Comparison of ENCODE assay signal across 1 cellular context in the genomic region with DNA sequence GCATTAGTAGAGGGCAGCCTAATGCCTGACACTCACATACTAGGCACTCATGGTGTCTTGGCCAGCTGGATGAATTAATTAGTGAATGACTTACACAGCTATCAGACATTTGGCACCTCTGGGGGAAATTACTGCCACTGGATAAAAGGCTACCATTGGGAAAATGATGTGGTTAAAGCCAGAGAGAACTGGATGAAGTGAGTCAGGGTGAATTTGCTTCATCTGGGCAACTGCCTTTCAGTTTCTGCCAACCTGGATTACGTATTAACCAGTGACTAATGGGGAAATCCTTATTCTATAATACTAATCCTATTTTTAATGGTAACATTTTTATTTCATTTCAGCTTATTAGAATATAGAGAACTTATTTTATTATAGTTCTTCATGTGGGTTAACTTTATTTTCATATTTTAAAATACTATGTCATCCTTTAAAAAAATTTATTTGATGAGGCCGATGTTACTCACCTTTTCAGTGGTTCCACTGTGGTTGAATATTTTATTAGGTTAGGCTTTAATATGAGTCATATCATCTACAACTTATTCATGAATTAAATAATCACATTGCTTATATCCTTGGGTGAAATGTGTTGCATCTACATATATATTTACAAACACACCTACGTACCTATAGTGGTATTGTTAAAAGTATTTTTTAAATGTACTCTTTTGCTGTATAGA.
TF ChIP-seq lines count a peak whose summit lies in the region.

No MANE protein-coding gene starts in this region.

TF ChIP-seq in HCT116, 20 proteins besides CTCF, POLR2A, EP300 and RAD21 (continued from another document):
- TF ChIP-seq, protein P1, sequence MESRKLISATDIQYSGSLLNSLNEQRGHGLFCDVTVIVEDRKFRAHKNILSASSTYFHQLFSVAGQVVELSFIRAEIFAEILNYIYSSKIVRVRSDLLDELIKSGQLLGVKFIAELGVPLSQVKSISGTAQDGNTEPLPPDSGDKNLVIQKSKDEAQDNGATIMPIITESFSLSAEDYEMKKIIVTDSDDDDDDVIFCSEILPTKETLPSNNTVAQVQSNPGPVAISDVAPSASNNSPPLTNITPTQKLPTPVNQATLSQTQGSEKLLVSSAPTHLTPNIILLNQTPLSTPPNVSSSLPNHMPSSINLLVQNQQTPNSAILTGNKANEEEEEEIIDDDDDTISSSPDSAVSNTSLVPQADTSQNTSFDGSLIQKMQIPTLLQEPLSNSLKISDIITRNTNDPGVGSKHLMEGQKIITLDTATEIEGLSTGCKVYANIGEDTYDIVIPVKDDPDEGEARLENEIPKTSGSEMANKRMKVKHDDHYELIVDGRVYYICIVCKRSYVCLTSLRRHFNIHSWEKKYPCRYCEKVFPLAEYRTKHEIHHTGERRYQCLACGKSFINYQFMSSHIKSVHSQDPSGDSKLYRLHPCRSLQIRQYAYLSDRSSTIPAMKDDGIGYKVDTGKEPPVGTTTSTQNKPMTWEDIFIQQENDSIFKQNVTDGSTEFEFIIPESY (IDR thresholded peaks at IDR 0.05; ENCODE audit: extremely low read depth, insufficient replicate concordance, low read length) = peak; percentile 79
- TF ChIP-seq, protein P2, sequence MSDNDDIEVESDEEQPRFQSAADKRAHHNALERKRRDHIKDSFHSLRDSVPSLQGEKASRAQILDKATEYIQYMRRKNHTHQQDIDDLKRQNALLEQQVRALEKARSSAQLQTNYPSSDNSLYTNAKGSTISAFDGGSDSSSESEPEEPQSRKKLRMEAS (IDR thresholded peaks at IDR 0.05) = peak; percentile 77
- TF ChIP-seq ZNF274 (IDR thresholded peaks at IDR 0.05; ENCODE audit: low read depth, low read length) (no peak), YY1 (IDR thresholded peaks at IDR 0.05; ENCODE audit: extremely low read depth, insufficient replicate concordance, low read depth, low read length) (peak; percentile 24), SIN3A (IDR thresholded peaks at IDR 0.05; ENCODE audit: low read depth) (peak; percentile 94), POLR2AphosphoS5 (IDR thresholded peaks at IDR 0.05; ENCODE audit: low read depth, low read length) (peak; percentile 81), EZH2phosphoT487 (IDR thresholded peaks at IDR 0.05; ENCODE audit: borderline replicate concordance) (no peak), ELF1 (IDR thresholded peaks at IDR 0.05; ENCODE audit: borderline replicate concordance, low read depth) (no peak; the same call in 1 of the 2 replicates), ZFX (IDR thresholded peaks at IDR 0.05) (no peak), TCF7L2 (IDR thresholded peaks at IDR 0.05; ENCODE audit: borderline replicate concordance, extremely low read depth, insufficient read depth, insufficient read length) (peak; percentile 70), JUND (IDR thresholded peaks at IDR 0.05) (peak; percentile 98), SP1 (IDR thresholded peaks at IDR 0.05; ENCODE audit: low read depth) (peak; percentile 99), CEBPB (IDR thresholded peaks at IDR 0.05; ENCODE audit: low read depth) (peak; percentile 93), FOSL1 (IDR thresholded peaks at IDR 0.05; ENCODE audit: low read depth) (peak; percentile 97)
- TF ChIP-seq, protein P3, sequence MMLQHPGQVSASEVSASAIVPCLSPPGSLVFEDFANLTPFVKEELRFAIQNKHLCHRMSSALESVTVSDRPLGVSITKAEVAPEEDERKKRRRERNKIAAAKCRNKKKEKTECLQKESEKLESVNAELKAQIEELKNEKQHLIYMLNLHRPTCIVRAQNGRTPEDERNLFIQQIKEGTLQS (IDR thresholded peaks at IDR 0.05) = peak; percentile 21; the same call in 1 of the 2 replicates
